In genomic region chr1:46183926-46184557, GRCh38 we compare ENCODE assay signal across 10 cellular contexts. TPM values are rescaled to one million over a fixed set of nuclear protein-coding genes. Genes with fewer than 3 reads are reported as not detected.
DNase-seq lines count a peak whose midpoint lies in the region; ATAC-seq, FAIRE-seq and TF ChIP-seq lines count a peak whose summit lies in the region.
"Had no signal": no experiment of that assay in that cellular context is flagged by ENCODE, and none has a peak within 500 bp of the region (broad histone marks: within the 10 kb centered on the region; RNA-seq: fewer than 3 reads in every experiment).

No MANE protein-coding gene starts in this region.

- no peak for FAIRE-seq in GM12878 (lab: Jason Lieb, UNC)

- H3K36me3 ChIP-seq in GM12878 (ENCODE audit: control insufficient read depth in 2 of 2, insufficient read depth in 2 of 2, low read length in 1 of 2) = no peaks in the 10 kb centered on the region

- TF ChIP-seq EP300 in GM12878 (IDR thresholded peaks at IDR 0.05; ENCODE audit: borderline replicate concordance in 1 of 2, control insufficient read depth in 1 of 2, low read depth in 2 of 2, low read length in 2 of 2) = no peak

- no peak overlapping the region for H3K9ac ChIP-seq in GM12878 (ENCODE audit: control insufficient read depth, insufficient read depth, low read length)

- H3K4me2 ChIP-seq in GM12878 (ENCODE audit: control insufficient read depth, insufficient read depth) = peak overlapping the region; percentile 27; the same call in 1 of the 2 replicates

- peak; percentile 48 for ATAC-seq in GM21576 (IDR thresholded peaks at IDR 0.05; ENCODE audit: unreplicated experiment)
- ATAC-seq in GM12878 = peak; percentile 71
- no peak for ATAC-seq in HG02970 (IDR thresholded peaks at IDR 0.05; ENCODE audit: low FRiP score, unreplicated experiment)
- no peak for ATAC-seq in GM18519 (IDR thresholded peaks at IDR 0.05; ENCODE audit: low FRiP score, unreplicated experiment)

- BruUV-seq in GM12878 (replicated peaks; lab: Mats Ljungman, UMichigan) = no TSS peak

- DNase-seq in A172 (ENCODE audit: low spot score) = peak; percentile 40
- DNase-seq in GM12878 (ENCODE audit: low read depth, low spot score) = no peak
- DNase-seq in myocyte (ENCODE audit: low read depth) = peak; percentile 50
- no peak for DNase-seq in D341Med (ENCODE audit: low spot score)
- no peak for DNase-seq in stimulated activated naive CD4-positive, alpha-beta T cell (lab: John Stamatoyannopoulos, UW)
- DNase-seq: activated CD4-positive, CD25-positive, alpha-beta regulatory T cell had no signal

- CTCF ChIA-PET in GM12878 (lab: Yijun Ruan, JAX) = interaction anchor here (0.7 to 17.5 kb wide), 11 partner anchors 9 to 539 kb away, joined by 3 to 293 read pairs (median 6); partner anchors contain the start of genes POMGNT1 and TSPAN1

- no peaks in the 10 kb centered on the region for H3K9me3 ChIP-seq in GM12878 (replicated peaks; ENCODE audit: control insufficient read depth, insufficient read depth, low read length)

- WGBS in GM12878 (ENCODE audit: insufficient coverage, insufficient replicate concordance, low lambda C conversion rate, missing lambda C conversion rate) = 1% methylated on average over 12 of the region's 12 CpGs

- SMC1A ChIA-PET in GM12878 (lab: Charles Lee; ENCODE audit: uncharacterized antibody, unreplicated experiment) = interaction anchor here (0.7 to 6.1 kb wide), 14 partner anchors 12 to 585 kb away, joined by 3 to 52 read pairs (median 3); partner anchors contain the start of gene POMGNT1

- H3K27me3 ChIP-seq in GM12878 (replicated peaks in 1 of 2; ENCODE audit: control insufficient read depth in 2 of 2, insufficient read depth in 2 of 2, low read length in 1 of 2) = no peaks in the 10 kb centered on the region

- peaks cover 27% of the 10 kb centered on the region for H3K4me1 ChIP-seq in GM12878 (ENCODE audit: control insufficient read depth, insufficient read depth, low read length)

- TF ChIP-seq RAD21 in GM12878 (IDR thresholded peaks at IDR 0.05; ENCODE audit: insufficient read depth, low read depth, low read length) = no peak

- no peak; the same call in 1 of the 2 replicates for TF ChIP-seq POLR2A in GM12878 (IDR thresholded peaks at IDR 0.05; ENCODE audit: low read depth, low read length)

- no peaks in the 10 kb centered on the region for H4K20me1 ChIP-seq in GM12878 (ENCODE audit: control insufficient read depth, insufficient read depth)

- no peak overlapping the region for H3K4me3 ChIP-seq in GM12878

- RAD21 ChIA-PET in GM12878 (lab: Charles Lee; ENCODE audit: unreplicated experiment) = interaction anchor here (0.6 to 4.8 kb wide), 13 partner anchors 9 to 164 kb away, joined by 3 to 63 read pairs (median 4); partner anchors contain the start of genes LURAP1, POMGNT1 and TSPAN1

- no peaks in the 10 kb centered on the region for H3K79me2 ChIP-seq in GM12878 (ENCODE audit: control insufficient read depth, insufficient read depth, low read length)

- POLR2A ChIA-PET in GM12878 (lab: Charles Lee) = interaction anchor here (0.8 to 1.4 kb wide), 3 partner anchors 11 to 49 kb away, joined by 3 to 5 read pairs (median 3); no protein-coding TSS in a partner anchor

- intact Hi-C loops in GM12878 (cut with micrococcal nuclease; ENCODE audit: unreplicated experiment) = loop anchor here (10.0 kb wide), 1 partner anchor 499 kb away; the partner anchor contains the start of genes GPBP1L1 and TMEM69

- H2AFZ ChIP-seq in GM12878 (ENCODE audit: control insufficient read depth, low read depth, low read length) = peak overlapping the region; percentile 50

- TF ChIP-seq CTCF in GM12878 (IDR thresholded peaks at IDR 0.05 in 2 of 3, conservative IDR thresholded peaks at IDR 0.05 in 1 of 3; ENCODE audit: control insufficient read depth in 2 of 3, extremely low read depth in 1 of 3, insufficient read depth in 1 of 3, low read depth in 3 of 3, low read length in 3 of 3) = no peak

- H3K27ac ChIP-seq in GM12878 (ENCODE audit: control insufficient read depth, insufficient read depth) = peak overlapping the region; percentile 24; the same call in 1 of the 2 replicates

- in situ Hi-C loops in GM12878 (cut with MboI) = no loop called here

RNA-seq across cellular contexts. Expression of gene P3R3URF, which starts 7.8 kb away (rescaled TPM):
- total RNA-seq in A172 (2014; rRNA removed; shearing (Covaris generic)) = not detected in 2 replicates
- total RNA-seq in GM12878 (2013; cell fraction: nucleolus; rRNA removed) = not detected in 2 replicates
- not detected in 2 replicates for total RNA-seq in GM12878 (2014; rRNA removed)
- not detected in 2 replicates for total RNA-seq in GM12878 (2014; rRNA removed; fragmentation: Illumina TruSeq; extraction: Trizol)
- not detected in 2 replicates for total RNA-seq in GM12878 (2021)
- polyA plus RNA-seq in GM12878 (2011; ENCODE audit: low read depth) = not detected
- polyA plus RNA-seq in GM12878 (2011; rRNA removed) = not detected in 2 replicates
- not detected in 2 replicates for polyA plus RNA-seq in GM12878 (2011; cell fraction: cytosol; rRNA removed)
- polyA plus RNA-seq in GM12878 (2011; cell fraction: nucleus; rRNA removed) = not detected in 2 replicates
- polyA plus RNA-seq in GM12878 (2012) = not detected in 2 replicates
- not detected in 2 replicates for polyA plus RNA-seq in GM12878 (2014; fragmentation: Illumina TruSeq; extraction: Trizol)
- not detected for polyA plus RNA-seq in GM12878 (2014; fragmentation: Nextera tagmentation; extraction: Ambion mirVana)
- not detected in 2 replicates for polyA plus RNA-seq in GM12878 (2014; rRNA removed)
- polyA plus RNA-seq in GM12878 (2016; fragmentation: Nextera tagmentation; extraction: Ambion mirVana) = not detected
- not detected in 2 replicates for polyA minus RNA-seq in GM12878 (2011; rRNA and poly(A)+ RNA removed)
- not detected in 2 replicates for polyA minus RNA-seq in GM12878 (2011; cell fraction: cytosol; rRNA and poly(A)+ RNA removed)
- polyA minus RNA-seq in GM12878 (2011; cell fraction: nucleus; rRNA and poly(A)+ RNA removed) = not detected in 2 replicates
- total RNA-seq in myocyte = not detected in 2 replicates
- polyA plus RNA-seq in myocyte (2012) = not detected
- total RNA-seq: subcutaneous adipose tissue had no signal

RNA-seq across cellular contexts. Expression of gene TSPAN1, which starts 9.2 kb away (rescaled TPM):
- 1.6 and 2.3 TPM in 2 replicates for total RNA-seq in A172 (2014; rRNA removed; shearing (Covaris generic))
- not detected in 2 replicates for total RNA-seq in GM12878 (2013; cell fraction: nucleolus; rRNA removed)
- total RNA-seq in GM12878 (2014; rRNA removed) (0.23 and 0.27 TPM in 2 replicates), GM12878 (2014; rRNA removed; fragmentation: Illumina TruSeq; extraction: Trizol) (not detected in 2 replicates), GM12878 (2021) (0.18 and 0.61 TPM in 2 replicates), myocyte (2.5 and 3.6 TPM in 2 replicates)
- not detected for polyA plus RNA-seq in GM12878 (2011; ENCODE audit: low read depth)
- polyA plus RNA-seq in GM12878 (2011; rRNA removed) (0.08 and 0.16 TPM in 2 replicates), GM12878 (2014; fragmentation: Illumina TruSeq; extraction: Trizol) (0.29 TPM in 1 of 2 replicates, not detected in the other), GM12878 (2014; fragmentation: Nextera tagmentation; extraction: Ambion mirVana) (under 1 TPM in 1 of 2 experiments, not detected in 1; 0.24 TPM), GM12878 (2014; rRNA removed) (0.09 TPM in 1 of 2 replicates, not detected in the other), GM12878 (2016; fragmentation: Nextera tagmentation; extraction: Ambion mirVana) (not detected)
- polyA plus RNA-seq in GM12878 (2011; cell fraction: cytosol; rRNA removed) = 0.32 and 0.43 TPM in 2 replicates
- polyA plus RNA-seq in GM12878 (2011; cell fraction: nucleus; rRNA removed) = 0.18 and 0.34 TPM in 2 replicates
- 0.08 and 0.19 TPM in 2 replicates for polyA plus RNA-seq in GM12878 (2012)
- polyA minus RNA-seq in GM12878 (2011; rRNA and poly(A)+ RNA removed) = not detected in 2 replicates
- not detected in 2 replicates for polyA minus RNA-seq in GM12878 (2011; cell fraction: cytosol; rRNA and poly(A)+ RNA removed)
- 0.36 and 0.77 TPM in 2 replicates for polyA minus RNA-seq in GM12878 (2011; cell fraction: nucleus; rRNA and poly(A)+ RNA removed)
- polyA plus RNA-seq in myocyte (2012) = 5.6 TPM

RNA-seq across cellular contexts. Expression of gene POMGNT1, which starts 14.2 kb away (rescaled TPM):
- total RNA-seq in A172 (2014; rRNA removed; shearing (Covaris generic)) = 85.5 and 89.7 TPM in 2 replicates
- 61.8 and 62.1 TPM in 2 replicates for total RNA-seq in GM12878 (2013; cell fraction: nucleolus; rRNA removed)
- total RNA-seq in GM12878 (2014; rRNA removed) = 25.5 and 29.0 TPM in 2 replicates
- 23.4 and 24.7 TPM in 2 replicates for total RNA-seq in GM12878 (2014; rRNA removed; fragmentation: Illumina TruSeq; extraction: Trizol)
- 34.5 and 36.0 TPM in 2 replicates for total RNA-seq in GM12878 (2021)
- 7.1 TPM for polyA plus RNA-seq in GM12878 (2011; ENCODE audit: low read depth)
- polyA plus RNA-seq in GM12878 (2011; rRNA removed) = 21.7 and 30.0 TPM in 2 replicates
- polyA plus RNA-seq in GM12878 (2011; cell fraction: cytosol; rRNA removed) = 30.6 and 38.4 TPM in 2 replicates
- polyA plus RNA-seq in GM12878 (2011; cell fraction: nucleus; rRNA removed) = 80.7 and 94.3 TPM in 2 replicates
- 17.8 and 18.0 TPM in 2 replicates for polyA plus RNA-seq in GM12878 (2012)
- polyA plus RNA-seq in GM12878 (2014; fragmentation: Illumina TruSeq; extraction: Trizol) = 16.0 and 25.2 TPM in 2 replicates
- 10 to 100 TPM in 1 of 2 experiments, 1 to 10 TPM in 1; 8.6 to 29.0 TPM for polyA plus RNA-seq in GM12878 (2014; fragmentation: Nextera tagmentation; extraction: Ambion mirVana)
- polyA plus RNA-seq in GM12878 (2014; rRNA removed) = 30.4 and 32.5 TPM in 2 replicates
- polyA plus RNA-seq in GM12878 (2016; fragmentation: Nextera tagmentation; extraction: Ambion mirVana) = 10 to 100 TPM; 32.6 to 35.2 TPM
- 24.7 and 34.4 TPM in 2 replicates for polyA minus RNA-seq in GM12878 (2011; rRNA and poly(A)+ RNA removed)
- polyA minus RNA-seq in GM12878 (2011; cell fraction: cytosol; rRNA and poly(A)+ RNA removed) = 11.0 and 12.3 TPM in 2 replicates
- polyA minus RNA-seq in GM12878 (2011; cell fraction: nucleus; rRNA and poly(A)+ RNA removed) = 20.6 and 26.1 TPM in 2 replicates
- total RNA-seq in myocyte = 142 and 156 TPM in 2 replicates
- 132 TPM for polyA plus RNA-seq in myocyte (2012)

RNA-seq across cellular contexts. Expression of gene LURAP1, which starts 19.1 kb away (rescaled TPM):
- 2.5 and 4.2 TPM in 2 replicates for total RNA-seq in A172 (2014; rRNA removed; shearing (Covaris generic))
- not detected in 2 replicates for total RNA-seq in GM12878 (2013; cell fraction: nucleolus; rRNA removed)
- total RNA-seq in GM12878 (2014; rRNA removed) (0.22 and 0.40 TPM in 2 replicates), GM12878 (2014; rRNA removed; fragmentation: Illumina TruSeq; extraction: Trizol) (0.13 and 0.18 TPM in 2 replicates), GM12878 (2021) (0.24 and 0.41 TPM in 2 replicates), myocyte (0.27 and 0.47 TPM in 2 replicates)
- polyA plus RNA-seq in GM12878 (2011; ENCODE audit: low read depth) = not detected
- polyA plus RNA-seq in GM12878 (2011; rRNA removed) (0.03 TPM in 1 of 2 replicates, not detected in the other), GM12878 (2014; fragmentation: Illumina TruSeq; extraction: Trizol) (0.06 and 0.24 TPM in 2 replicates), GM12878 (2014; fragmentation: Nextera tagmentation; extraction: Ambion mirVana) (under 1 TPM; 0.03 to 0.05 TPM), GM12878 (2014; rRNA removed) (0.20 and 0.50 TPM in 2 replicates), GM12878 (2016; fragmentation: Nextera tagmentation; extraction: Ambion mirVana) (under 1 TPM; 0.09 to 0.19 TPM)
- 0.05 TPM in 1 of 2 replicates, not detected in the other for polyA plus RNA-seq in GM12878 (2011; cell fraction: cytosol; rRNA removed)
- 0.09 TPM in 1 of 2 replicates, not detected in the other for polyA plus RNA-seq in GM12878 (2011; cell fraction: nucleus; rRNA removed)
- 0.07 TPM in 1 of 2 replicates, not detected in the other for polyA plus RNA-seq in GM12878 (2012)
- polyA minus RNA-seq in GM12878 (2011; rRNA and poly(A)+ RNA removed) = not detected in 2 replicates
- polyA minus RNA-seq in GM12878 (2011; cell fraction: cytosol; rRNA and poly(A)+ RNA removed) = not detected in 2 replicates
- polyA minus RNA-seq in GM12878 (2011; cell fraction: nucleus; rRNA and poly(A)+ RNA removed) = not detected in 2 replicates
- polyA plus RNA-seq in myocyte (2012) = 0.57 TPM

RNA-seq across cellular contexts. Expression of gene PIK3R3, which starts 51.6 kb away (rescaled TPM):
- total RNA-seq in A172 (2014; rRNA removed; shearing (Covaris generic)) = 9.2 and 11.2 TPM in 2 replicates
- total RNA-seq in GM12878 (2013; cell fraction: nucleolus; rRNA removed) = 13.1 and 13.7 TPM in 2 replicates
- 17.5 and 18.8 TPM in 2 replicates for total RNA-seq in GM12878 (2014; rRNA removed)
- total RNA-seq in GM12878 (2014; rRNA removed; fragmentation: Illumina TruSeq; extraction: Trizol) = 20.7 and 21.6 TPM in 2 replicates
- total RNA-seq in GM12878 (2021) = 24.6 and 27.0 TPM in 2 replicates
- polyA plus RNA-seq in GM12878 (2011; ENCODE audit: low read depth) = 4.1 TPM
- 18.2 and 28.3 TPM in 2 replicates for polyA plus RNA-seq in GM12878 (2011; rRNA removed)
- 11.8 and 12.6 TPM in 2 replicates for polyA plus RNA-seq in GM12878 (2011; cell fraction: cytosol; rRNA removed)
- 9.0 and 11.0 TPM in 2 replicates for polyA plus RNA-seq in GM12878 (2011; cell fraction: nucleus; rRNA removed)
- polyA plus RNA-seq in GM12878 (2012) = 5.6 and 5.7 TPM in 2 replicates
- polyA plus RNA-seq in GM12878 (2014; fragmentation: Illumina TruSeq; extraction: Trizol) = 21.4 and 29.7 TPM in 2 replicates
- polyA plus RNA-seq in GM12878 (2014; fragmentation: Nextera tagmentation; extraction: Ambion mirVana) = 1 to 10 TPM; 4.8 to 7.4 TPM
- 15.2 and 15.3 TPM in 2 replicates for polyA plus RNA-seq in GM12878 (2014; rRNA removed)
- polyA plus RNA-seq in GM12878 (2016; fragmentation: Nextera tagmentation; extraction: Ambion mirVana) = 10 to 100 TPM; 22.5 to 24.7 TPM
- 23.2 and 31.1 TPM in 2 replicates for polyA minus RNA-seq in GM12878 (2011; rRNA and poly(A)+ RNA removed)
- polyA minus RNA-seq in GM12878 (2011; cell fraction: cytosol; rRNA and poly(A)+ RNA removed) = 9.0 and 12.0 TPM in 2 replicates
- 7.3 and 12.7 TPM in 2 replicates for polyA minus RNA-seq in GM12878 (2011; cell fraction: nucleus; rRNA and poly(A)+ RNA removed)
- 27.7 and 28.4 TPM in 2 replicates for total RNA-seq in myocyte
- 8.0 TPM for polyA plus RNA-seq in myocyte (2012)

Comparison
In these comparisons a context has a peak if more than half of its experiments do, and no peak if none do; other contexts are left out.
1. DNase-seq: peak in A172 (single experiment) and myocyte (single experiment); none in GM12878 (single experiment), D341Med (single experiment) and stimulated activated naive CD4-positive, alpha-beta T cell (0 of 6).
2. ATAC-seq: peak in GM21576 (single experiment) and GM12878 (single experiment); none in HG02970 (single experiment) and GM18519 (single experiment).